ENCODE assay signal across 2 cellular contexts in genomic region chr19:50181121-50181520, GRCh38.
TF ChIP-seq lines count a peak whose summit lies in the region.

No MANE protein-coding gene starts in this region.

TF ChIP-seq in HepG2, 621 proteins besides CTCF, POLR2A, EP300 and RAD21:
- no peak for TF ChIP-seq TFAP4 (IDR thresholded peaks at IDR 0.05; ENCODE audit: borderline replicate concordance, low read depth)
- TF ChIP-seq MATR3 (CRISPR knock-in tag; IDR thresholded peaks at IDR 0.05) = no peak
- 0 out of 2 replicates have a peak, but pooled peaks have one; percentile 8 for TF ChIP-seq CEBPG (CRISPR knock-in tag; IDR thresholded peaks at IDR 0.05)
- TF ChIP-seq CEBPB (IDR thresholded peaks at IDR 0.05; ENCODE audit: borderline replicate concordance, low read depth, low read length) = peak; percentile 74
- no peak for TF ChIP-seq TAF15 (IDR thresholded peaks at IDR 0.05; ENCODE audit: low read depth, low read length, poor library complexity, severe bottlenecking)
- TF ChIP-seq ZSCAN30 (CRISPR knock-in tag; IDR thresholded peaks at IDR 0.05) = no peak

TF ChIP-seq in K562, 482 proteins besides CTCF, POLR2A, EP300 and RAD21:
- TF ChIP-seq ZNF124 (CRISPR knock-in tag; IDR thresholded peaks at IDR 0.05) (no peak), ZNF778 (CRISPR knock-in tag; IDR thresholded peaks at IDR 0.05) (no peak), CEBPB (tag; IDR thresholded peaks at IDR 0.05) (peak; percentile 63), ARID4B (CRISPR knock-in tag; IDR thresholded peaks at IDR 0.05) (no peak), ZNF165 (CRISPR knock-in tag; IDR thresholded peaks at IDR 0.05; ENCODE audit: borderline replicate concordance) (no peak), ZNF696 (CRISPR knock-in tag; conservative IDR thresholded peaks at IDR 0.05) (no peak), CREB3L1 (IDR thresholded peaks at IDR 0.05; ENCODE audit: borderline replicate concordance, low read depth) (no peak), RBM22 (IDR thresholded peaks at IDR 0.05; ENCODE audit: low read depth, low read length, poor library complexity, severe bottlenecking) (no peak), NFIC (IDR thresholded peaks at IDR 0.05) (no peak), E2F5 (CRISPR knock-in tag; IDR thresholded peaks at IDR 0.05) (no peak), THAP7 (CRISPR knock-in tag; IDR thresholded peaks at IDR 0.05) (no peak), ZFP1 (CRISPR knock-in tag; IDR thresholded peaks at IDR 0.05) (no peak), CEBPG (CRISPR knock-in tag; IDR thresholded peaks at IDR 0.05) (no peak), CEBPG (tag; conservative IDR thresholded peaks at IDR 0.05 in 1 of 2, IDR thresholded peaks at IDR 0.05 in 1 of 2) (peak; percentile 44 to 70; a peak in 3 of 4 replicates)
